36 cellular contexts compared by ENCODE assay signal in genomic region chr6:10203651-10204050, GRCh38.
"Had no signal": no experiment of that assay in that cellular context is flagged by ENCODE, and none has a peak within 500 bp of the region (broad histone marks: within the 10 kb centered on the region; RNA-seq: fewer than 3 reads in every experiment).

No MANE protein-coding gene starts in this region.

- H3K4me3 ChIP-seq: MG63 had no signal

- H3K27ac ChIP-seq: KMS-11 had no signal

- H3K9me3 ChIP-seq: MG63 had no signal

- H3K36me3 ChIP-seq: MG63 had no signal

- H3K27me3 ChIP-seq: MG63 had no signal

- DNase-seq: Karpas-422, Kasumi-1, KG1, MG63, MM.1S, MV-4-11, NCI-H1048, NCI-H1092, NCI-H1092 treated with DMSO at 0.1 percent for 48 hours, NCI-H1105, NCI-H1105 treated with DMSO at 0.1 percent for 48 hours, NCI-H1417, NCI-H1417 treated with DMSO at 0.1 percent for 48 hours, NCI-H1436, NCI-H1436 treated with DMSO at 0.1 percent for 48 hours, NCI-H146, NCI-H1694, NCI-H1694 treated with DMSO at 0.1 percent for 48 hours, NCI-H187, NCI-H187 treated with DMSO at 0.1 percent for 48 hours, NCI-H1930, NCI-H2029, NCI-H2029 treated with DMSO at 0.1 percent for 48 hours, NCI-H2081, NCI-H2081 treated with DMSO at 0.1 percent for 48 hours, NCI-H2107, NCI-H2171, NCI-H2171 treated with DMSO at 0.1 percent for 48 hours, NCI-H2227 treated with DMSO at 0.1 percent for 48 hours, NCI-H226, NCI-H345, NCI-H446, NCI-H446 treated with DMSO at 0.1 percent for 48 hours, NCI-H510A, NCI-H510A treated with DMSO at 0.1 percent for 48 hours had no signal
